15 cellular contexts compared by ENCODE assay signal in genomic region chr3:57977755-57978715, GRCh38. TPM values are rescaled to one million over a fixed set of nuclear protein-coding genes. Genes with fewer than 3 reads are reported as not detected.
DNase-seq lines count a peak whose midpoint lies in the region; ATAC-seq, FAIRE-seq and TF ChIP-seq lines count a peak whose summit lies in the region.
"Had no signal": no experiment of that assay in that cellular context is flagged by ENCODE, and none has a peak within 500 bp of the region (broad histone marks: within the 10 kb centered on the region; RNA-seq: fewer than 3 reads in every experiment).

No MANE protein-coding gene starts in this region.

- H2BK15ac ChIP-seq in IMR-90 (ENCODE audit: low read depth, low read length), result peak overlapping the region; percentile 86; the same call in 2 of the 3 replicates

- in situ Hi-C loops in IMR-90 (cut with MboI; ENCODE audit: low sequenced_read_pairs), result no loop called here

- H3K9ac ChIP-seq in IMR-90 (ENCODE audit: low read depth, low read length) (peak overlapping the region; percentile 18; the same call in 1 of the 2 replicates), astrocyte (ENCODE audit: low read length) (no peak overlapping the region)

- dilution Hi-C loops in IMR-90 (cut with HindIII; ENCODE audit: low sequenced_read_pairs, unreplicated experiment), result no loop called here

- H4K8ac ChIP-seq in IMR-90 (ENCODE audit: low read depth in 2 of 2, low read length in 2 of 2), result peak overlapping the region; percentile 26 to 69

- H2BK120ac ChIP-seq in IMR-90 (ENCODE audit: low read depth, low read length), result peak overlapping the region; percentile 97

- H2AK5ac ChIP-seq in IMR-90 (ENCODE audit: low read depth, low read length), result peak overlapping the region; percentile 83

- H3K36me3 ChIP-seq in IMR-90 (ENCODE audit: control insufficient read depth, insufficient read depth, low read length) (no peaks in the 10 kb centered on the region), astrocyte (ENCODE audit: insufficient read depth, low read length) (no peaks in the 10 kb centered on the region), mucosa of descending colon (ENCODE audit: low read depth) (no peaks in the 10 kb centered on the region), tibial artery (no peaks in the 10 kb centered on the region)

- H3K9me3 Mint-ChIP-seq in Calu3 (ENCODE audit: low read depth, unreplicated experiment), result no peaks in the 10 kb centered on the region
- no peaks in the 10 kb centered on the region for H3K9me3 Mint-ChIP-seq in astrocyte (ENCODE audit: unreplicated experiment)
- H3K9me3 Mint-ChIP-seq: brain; naive thymus-derived CD4-positive, alpha-beta T cell had no signal

- peak overlapping the region; percentile 70; the same call in 1 of the 2 replicates for H3K18ac ChIP-seq in IMR-90 (ENCODE audit: low read depth, low read length)

- H4K20me1 ChIP-seq in IMR-90 (ENCODE audit: insufficient read depth, low read length), result no peaks in the 10 kb centered on the region
- H4K20me1 ChIP-seq in astrocyte (ENCODE audit: insufficient read depth, low read length), result no peaks in the 10 kb centered on the region

- H3K27me3 ChIP-seq in IMR-90 (ENCODE audit: control insufficient read depth, insufficient read depth, low read length) (no peaks in the 10 kb centered on the region), astrocyte (ENCODE audit: insufficient read depth, low read length) (no peaks in the 10 kb centered on the region), tibial artery (no peaks in the 10 kb centered on the region)

- H3K36me3 Mint-ChIP-seq in Calu3 (ENCODE audit: insufficient read depth, unreplicated experiment) (peaks cover 5% of the 10 kb centered on the region), astrocyte (ENCODE audit: low read depth, unreplicated experiment) (no peaks in the 10 kb centered on the region)
- H3K36me3 Mint-ChIP-seq: brain; CD4-positive, CD25-positive, alpha-beta regulatory T cell had no signal

- H3K56ac ChIP-seq in IMR-90 (ENCODE audit: extremely low read depth, insufficient read depth, low read length), result peak overlapping the region; percentile 49

- H2AFZ ChIP-seq in IMR-90 (replicated peaks; ENCODE audit: low read length, poor library complexity) (peak overlapping the region; percentile 72), astrocyte (ENCODE audit: low read depth, low read length) (peak overlapping the region; percentile 15)

- peak overlapping the region; percentile 24; the same call in 1 of the 2 replicates for H3K27ac ChIP-seq in IMR-90 (ENCODE audit: insufficient read depth, low read length)
- H3K27ac ChIP-seq in astrocyte (ENCODE audit: low read depth, low read length), result no peak overlapping the region
- H3K27ac ChIP-seq in tibial artery, result no peak overlapping the region

- H3K23ac ChIP-seq in IMR-90 (ENCODE audit: low read depth, low read length), result peak overlapping the region; percentile 77

- H3K4me3 Mint-ChIP-seq in Calu3 (ENCODE audit: low read depth, unreplicated experiment) (no peak overlapping the region), astrocyte (ENCODE audit: unreplicated experiment) (no peak overlapping the region)
- H3K4me3 Mint-ChIP-seq: brain; CD4-positive, CD25-positive, alpha-beta regulatory T cell; naive thymus-derived CD4-positive, alpha-beta T cell had no signal

- DNase-seq in Calu3 (peak; percentile 51), IMR-90 (no peak), astrocyte (ENCODE audit: low read depth) (no peak), mucosa of descending colon (peak in 2 of 3 donors; percentile 76 to 82), RKO (ENCODE audit: low spot score) (no peak), NCI-H774 (lab: John Stamatoyannopoulos, UW) (no peak), tibial artery (no peak)
- DNase-seq: activated CD4-positive, CD25-positive, alpha-beta regulatory T cell treated with anti-CD3 and anti-CD28 coated beads, Interleukin-2, amount 50 U/mL, for 72 hours; CD4-positive, CD25-positive, alpha-beta regulatory T cell; naive thymus-derived CD4-positive, alpha-beta T cell; NCI-H187 treated with DMSO at 0.1 percent for 48 hours; SHP77 treated with DMSO at 0.1 percent for 48 hours had no signal

- H3K27ac Mint-ChIP-seq in Calu3 (ENCODE audit: unreplicated experiment) (no peak overlapping the region), astrocyte (ENCODE audit: unreplicated experiment) (no peak overlapping the region)

- peak overlapping the region; percentile 81; the same call in 1 of the 2 replicates for H4K5ac ChIP-seq in IMR-90 (ENCODE audit: low read depth, low read length)

- H4K91ac ChIP-seq in IMR-90 (ENCODE audit: insufficient read depth, low read depth, low read length), result peak overlapping the region; percentile 73

- H3K14ac ChIP-seq in IMR-90 (replicated peaks; ENCODE audit: low read depth, low read length), result peak overlapping the region; percentile 74

- H3K4me1 Mint-ChIP-seq in Calu3 (ENCODE audit: low read depth, unreplicated experiment), result peaks cover 31% of the 10 kb centered on the region
- H3K4me1 Mint-ChIP-seq in astrocyte (ENCODE audit: low read depth, unreplicated experiment), result peaks cover 26% of the 10 kb centered on the region

- H3K27me3 Mint-ChIP-seq in Calu3 (ENCODE audit: unreplicated experiment) (no peaks in the 10 kb centered on the region), astrocyte (ENCODE audit: low read depth, unreplicated experiment) (no peaks in the 10 kb centered on the region)
- H3K27me3 Mint-ChIP-seq: brain; naive thymus-derived CD4-positive, alpha-beta T cell had no signal

- no peaks in the 10 kb centered on the region for H3K79me2 ChIP-seq in astrocyte (ENCODE audit: insufficient read depth, low read length)

- H3K4me2 ChIP-seq in IMR-90 (ENCODE audit: low read depth, low read length) (no peak overlapping the region), astrocyte (ENCODE audit: low read length) (peak overlapping the region; percentile 31)

- TF ChIP-seq POLR2A in IMR-90 (IDR thresholded peaks at IDR 0.05; ENCODE audit: low read depth, low read length), result no peak

- no peak for TF ChIP-seq RAD21 in IMR-90 (IDR thresholded peaks at IDR 0.05; ENCODE audit: low read length)

- H3K4me3 ChIP-seq in IMR-90 (ENCODE audit: insufficient read depth, low read depth, low read length) (no peak overlapping the region), astrocyte (ENCODE audit: insufficient read depth, low read depth, low read length) (no peak overlapping the region), mucosa of descending colon (no peak overlapping the region), tibial artery (no peak overlapping the region)

- H3K79me1 ChIP-seq in IMR-90 (ENCODE audit: low read depth in 1 of 2, low read length in 2 of 2), result peaks cover 0 to 17% of the 10 kb centered on the region in 2 experiments; a peak in 2 of 4 replicates

- CTCF ChIA-PET in Calu3 (lab: Charles Lee), result interaction anchor here (0.7 kb wide), 1 partner anchor 21 kb away, joined by 3 read pairs; no protein-coding TSS in a partner anchor
- CTCF ChIA-PET in IMR-90 (lab: Yijun Ruan, JAX), result no interaction called here

- H3K4me1 ChIP-seq in IMR-90 (ENCODE audit: control insufficient read depth, insufficient read depth, low read length) (peaks cover 18% of the 10 kb centered on the region), astrocyte (ENCODE audit: insufficient read depth, low read length) (peaks cover 38% of the 10 kb centered on the region), mucosa of descending colon (ENCODE audit: low read depth) (peaks cover 48% of the 10 kb centered on the region), tibial artery (peaks cover 0 to 4% (median 1%) of the 10 kb centered on the region in 4 donors)

- TF ChIP-seq CTCF in Calu3 (IDR thresholded peaks at IDR 0.05; ENCODE audit: unreplicated experiment) (no peak), IMR-90 (conservative IDR thresholded peaks at IDR 0.05; ENCODE audit: low read depth, low read length) (no peak), astrocyte (IDR thresholded peaks at IDR 0.05; ENCODE audit: insufficient read depth, low read depth, low read length) (no peak), mucosa of descending colon (IDR thresholded peaks at IDR 0.05) (no peak), tibial artery (IDR thresholded peaks at IDR 0.05) (no peak)

- POLR2A ChIA-PET in IMR-90 (lab: Charles Lee; ENCODE audit: unreplicated experiment), result no interaction called here

- peak; percentile 9 for FAIRE-seq in astrocyte (lab: Jason Lieb, UNC)
- FAIRE-seq: endometrium had no signal

- H2AK9ac ChIP-seq in IMR-90 (replicated peaks; ENCODE audit: low read depth, low read length, poor library complexity), result peak overlapping the region; percentile 80

- no TSS peak for BruUV-seq in Calu3 (replicated peaks; lab: Mats Ljungman, UMichigan)
- BruUV-seq in IMR-90 (replicated peaks; lab: Mats Ljungman, UMichigan), result no TSS peak

- H2BK5ac ChIP-seq in IMR-90 (ENCODE audit: low read depth, low read length, poor library complexity, severe bottlenecking), result peak overlapping the region; percentile 70

- intact Hi-C loops in Calu3 (cut with micrococcal nuclease; ENCODE audit: unreplicated experiment) (no loop called here), IMR-90 (cut with micrococcal nuclease) (no loop called here), mucosa of descending colon (cut with DNase I, micrococcal nuclease) (no loop called here), tibial artery (cut with DNase I; ENCODE audit: low total_unique reads) (no loop called here)

- H3K4ac ChIP-seq in IMR-90 (ENCODE audit: low read depth, low read length), result peak overlapping the region; percentile 79

- no CpG with 5 or more reads among the region's 12 CpGs for WGBS in IMR-90 (ENCODE audit: extremely low coverage in 2 of 2, insufficient read length in 1 of 2), 2 experiments

- ATAC-seq in IMR-90 (ENCODE audit: low read depth) (peak; percentile 27; the same call in 1 of the 2 replicates), mucosa of descending colon (peak; percentile 80), GM19452 (IDR thresholded peaks at IDR 0.05; ENCODE audit: unreplicated experiment) (no peak)
- ATAC-seq: naive thymus-derived CD4-positive, alpha-beta T cell had no signal

- H3K9me3 ChIP-seq in IMR-90 (ENCODE audit: control insufficient read depth, insufficient read depth, low read length) (no peaks in the 10 kb centered on the region), astrocyte (ENCODE audit: insufficient read depth, low read depth, low read length) (no peaks in the 10 kb centered on the region), mucosa of descending colon (no peaks in the 10 kb centered on the region), tibial artery (no peaks in the 10 kb centered on the region)

- peak overlapping the region; percentile 94 for H2BK20ac ChIP-seq in IMR-90 (ENCODE audit: low read depth, low read length)

- H3K9me1 ChIP-seq in IMR-90 (ENCODE audit: insufficient read depth, low read length), result peaks cover 32% of the 10 kb centered on the region

TF ChIP-seq in IMR-90, 13 proteins besides CTCF, POLR2A, EP300 and RAD21 (continues in another document):
- TF ChIP-seq MAFK (IDR thresholded peaks at IDR 0.05; ENCODE audit: low read depth, low read length) (no peak), SMC3 (IDR thresholded peaks at IDR 0.05; ENCODE audit: low read depth, low read length) (no peak), MXI1 (IDR thresholded peaks at IDR 0.05; ENCODE audit: borderline replicate concordance, low read depth, low read length) (no peak)

RNA-seq across cellular contexts. Expression of gene FLNB, which starts 30.2 kb away (rescaled TPM):
- total RNA-seq in Calu3 (2022), result 136 and 147 TPM in 2 replicates
- total RNA-seq in IMR-90 (2012; rRNA removed), result 124 and 136 TPM in 2 replicates
- polyA plus RNA-seq in IMR-90 (2012; rRNA removed), result 78.0 and 81.4 TPM in 2 replicates
- 22.2 and 37.9 TPM in 2 replicates for polyA plus RNA-seq in IMR-90 (2012; cell fraction: cytosol; rRNA removed)
- 338 and 411 TPM in 2 replicates for polyA plus RNA-seq in IMR-90 (2012; cell fraction: nucleus; rRNA removed; ENCODE audit: low replicate concordance)
- total RNA-seq in astrocyte, result 434 and 521 TPM in 2 replicates
- total RNA-seq in mucosa of descending colon, result 100 to 1,000 TPM; 256 to 555 (median 357) TPM

Comparison
In these comparisons a context has a peak if more than half of its experiments do, and no peak if none do; other contexts are left out.
1. DNase-seq: peak in Calu3 (single experiment) and mucosa of descending colon (2 of 3); none in IMR-90 (single experiment), astrocyte (single experiment), RKO (single experiment), NCI-H774 (single experiment) and tibial artery (0 of 2).